1 cellular context compared by ENCODE assay signal in the genomic region with DNA sequence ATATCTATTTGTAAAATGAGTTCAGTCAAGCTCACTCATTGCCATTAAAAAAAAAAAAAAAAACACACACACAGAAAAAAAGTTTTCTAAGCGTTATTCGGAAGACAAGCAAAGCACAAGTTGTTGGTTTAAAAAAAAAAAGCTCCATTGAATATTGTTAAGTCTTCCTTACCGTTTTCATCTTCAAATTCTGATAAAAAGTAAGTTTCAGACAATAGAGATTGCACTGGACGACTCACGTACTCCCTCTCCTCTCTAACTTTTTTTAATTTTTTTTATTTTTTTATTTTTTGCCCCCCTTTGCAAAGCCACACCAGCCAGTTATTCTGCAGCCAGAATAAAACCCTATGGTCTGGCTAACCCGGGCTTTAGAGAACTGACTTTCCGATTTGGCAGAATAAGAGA.
A peak's percentile ranks its signal among the peaks of the same experiment; 100 is the strongest.
TF ChIP-seq lines count a peak whose summit lies in the region.

No MANE protein-coding gene starts in this region.

TF ChIP-seq in HEK293, 187 proteins besides CTCF, POLR2A, EP300 and RAD21 (continued from another document):
- TF ChIP-seq, protein P1, sequence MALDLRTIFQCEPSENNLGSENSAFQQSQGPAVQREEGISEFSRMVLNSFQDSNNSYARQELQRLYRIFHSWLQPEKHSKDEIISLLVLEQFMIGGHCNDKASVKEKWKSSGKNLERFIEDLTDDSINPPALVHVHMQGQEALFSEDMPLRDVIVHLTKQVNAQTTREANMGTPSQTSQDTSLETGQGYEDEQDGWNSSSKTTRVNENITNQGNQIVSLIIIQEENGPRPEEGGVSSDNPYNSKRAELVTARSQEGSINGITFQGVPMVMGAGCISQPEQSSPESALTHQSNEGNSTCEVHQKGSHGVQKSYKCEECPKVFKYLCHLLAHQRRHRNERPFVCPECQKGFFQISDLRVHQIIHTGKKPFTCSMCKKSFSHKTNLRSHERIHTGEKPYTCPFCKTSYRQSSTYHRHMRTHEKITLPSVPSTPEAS (tag by site-specific recombination; IDR thresholded peaks at IDR 0.05), result no peak
- TF ChIP-seq, protein P2, sequence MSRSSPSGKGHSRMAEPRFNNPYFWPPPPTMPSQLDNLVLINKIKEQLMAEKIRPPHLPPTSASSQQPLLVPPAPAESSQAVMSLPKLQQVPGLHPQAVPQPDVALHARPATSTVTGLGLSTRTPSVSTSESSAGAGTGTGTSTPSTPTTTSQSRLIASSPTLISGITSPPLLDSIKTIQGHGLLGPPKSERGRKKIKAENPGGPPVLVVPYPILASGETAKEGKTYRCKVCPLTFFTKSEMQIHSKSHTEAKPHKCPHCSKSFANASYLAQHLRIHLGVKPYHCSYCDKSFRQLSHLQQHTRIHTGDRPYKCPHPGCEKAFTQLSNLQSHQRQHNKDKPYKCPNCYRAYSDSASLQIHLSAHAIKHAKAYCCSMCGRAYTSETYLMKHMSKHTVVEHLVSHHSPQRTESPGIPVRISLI (tag by site-specific recombination; IDR thresholded peaks at IDR 0.05), result peak; percentile 96
- TF ChIP-seq, protein P3, sequence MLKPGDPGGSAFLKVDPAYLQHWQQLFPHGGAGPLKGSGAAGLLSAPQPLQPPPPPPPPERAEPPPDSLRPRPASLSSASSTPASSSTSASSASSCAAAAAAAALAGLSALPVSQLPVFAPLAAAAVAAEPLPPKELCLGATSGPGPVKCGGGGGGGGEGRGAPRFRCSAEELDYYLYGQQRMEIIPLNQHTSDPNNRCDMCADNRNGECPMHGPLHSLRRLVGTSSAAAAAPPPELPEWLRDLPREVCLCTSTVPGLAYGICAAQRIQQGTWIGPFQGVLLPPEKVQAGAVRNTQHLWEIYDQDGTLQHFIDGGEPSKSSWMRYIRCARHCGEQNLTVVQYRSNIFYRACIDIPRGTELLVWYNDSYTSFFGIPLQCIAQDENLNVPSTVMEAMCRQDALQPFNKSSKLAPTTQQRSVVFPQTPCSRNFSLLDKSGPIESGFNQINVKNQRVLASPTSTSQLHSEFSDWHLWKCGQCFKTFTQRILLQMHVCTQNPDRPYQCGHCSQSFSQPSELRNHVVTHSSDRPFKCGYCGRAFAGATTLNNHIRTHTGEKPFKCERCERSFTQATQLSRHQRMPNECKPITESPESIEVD (tag by site-specific recombination; IDR thresholded peaks at IDR 0.05), result peak; percentile 63
